In genomic region chr1:192809286-192810252, GRCh38 we compare ENCODE assay signal across 8 cellular contexts. TPM values are rescaled to one million over a fixed set of nuclear protein-coding genes. Genes with fewer than 3 reads are reported as not detected.
DNase-seq lines count a peak whose midpoint lies in the region; ATAC-seq, FAIRE-seq and TF ChIP-seq lines count a peak whose summit lies in the region.

No MANE protein-coding gene starts in this region.

- no peaks in the 10 kb centered on the region for H3K27me3 ChIP-seq in heart left ventricle

- peak overlapping the region in 11 of 12 donors; percentile 69 to 93 (median 86) for H3K27ac ChIP-seq in heart left ventricle

- H3K4me3 ChIP-seq in heart left ventricle: peak overlapping the region; percentile 12 to 89 (median 75)

- TF ChIP-seq POLR2A in heart left ventricle (IDR thresholded peaks at IDR 0.05): no peak

- intact Hi-C loops in heart left ventricle (cut with DNase I) (loop anchor here (2.0 to 10.0 kb wide), 17 partner anchors 68 to 335 kb away; partner anchors contain the start of genes CDC73 (in 4 of the 10) and GLRX2 (in 1 of the 10)), posterior vena cava (cut with DNase I) (loop anchor here in 1 of 2 donors (10.0 kb wide), 2 partner anchors 215 to 335 kb away; no protein-coding TSS in a partner anchor)

- no peak for TF ChIP-seq CTCF in heart left ventricle (IDR thresholded peaks at IDR 0.05)

- H3K4me1 ChIP-seq in heart left ventricle: peaks cover 0 to 49% (median 21%) of the 10 kb centered on the region in 12 donors

- ATAC-seq in HG03442 (IDR thresholded peaks at IDR 0.05; ENCODE audit: unreplicated experiment) (peak; percentile 1), heart left ventricle (peak; percentile 4 to 19 (median 16)), GM19467 (IDR thresholded peaks at IDR 0.05; ENCODE audit: unreplicated experiment) (no peak)

- 18 to 24% (median 20%) methylated on average over 26 of the region's 26 CpGs for WGBS in heart left ventricle, 4 donors

- FAIRE-seq in RCC 7860 (lab: Jason Lieb, UNC): no peak

- peak; percentile 60 for DNase-seq in COLO668 (lab: John Stamatoyannopoulos, UW; ENCODE audit: unreplicated experiment)
- peak; percentile 37 for DNase-seq in RCC 7860 (ENCODE audit: low spot score)
- peak; percentile 12 for DNase-seq in activated naive CD8-positive, alpha-beta T cell treated with anti-CD3 and anti-CD28 coated beads, Interleukin-2, amount 50 U/mL, for 16 hours (ENCODE audit: low read depth, low spot score)
- DNase-seq in heart left ventricle: peak in 3 of 5 donors; percentile 28 to 37 (median 35)
- peak; percentile 87 for DNase-seq in posterior vena cava (ENCODE audit: low spot score)
- no peak for DNase-seq in T1000 (lab: John Stamatoyannopoulos, UW)

- H3K9me3 ChIP-seq in heart left ventricle: no peaks in the 10 kb centered on the region

- peaks cover 0 to 23% (median 10%) of the 10 kb centered on the region in 9 donors for H3K36me3 ChIP-seq in heart left ventricle

RNA-seq across cellular contexts. Expression of gene RGS2, which starts 0.7 kb away (rescaled TPM):
- total RNA-seq in heart left ventricle (10 to 100 TPM in 4 of 9 donors, 1 to 10 TPM in 5; 7.6 to 32.6 (median 9.8) TPM), posterior vena cava (10 to 100 TPM; 70.8 to 96.2 TPM)
- 10 to 100 TPM; 20.5 to 25.7 TPM for polyA plus RNA-seq in heart left ventricle
